8 cellular contexts compared by ENCODE assay signal in genomic region chr19:12064266-12065099, GRCh38. TPM values are rescaled to one million over a fixed set of nuclear protein-coding genes. Genes with fewer than 3 reads are reported as not detected.
DNase-seq lines count a peak whose midpoint lies in the region; ATAC-seq and TF ChIP-seq lines count a peak whose summit lies in the region.

TSS of gene ZNF844 (plus strand) at chr19:12064731. CDS start at chr19:12064874, 143 bp downstream.

- intact Hi-C loops in left cardiac atrium (cut with DNase I) = loop anchor here in 1 of 2 donors (5.0 kb wide), 1 partner anchor 78 kb away; the partner anchor contains the start of gene ZNF20

- H2AFZ ChIP-seq in parathyroid adenoma = peak within 1 kb of the TSS; percentile 92

- peak within 1 kb of the TSS; percentile 88 for H3K9ac ChIP-seq in parathyroid adenoma

- peaks cover 25% of the 10 kb centered on the region for H3K79me2 ChIP-seq in parathyroid adenoma

- H3K4me1 ChIP-seq in parathyroid adenoma (no peaks in the 10 kb centered on the region), thymus (ENCODE audit: control insufficient read depth, insufficient read depth, low read length) (peaks cover 4% of the 10 kb centered on the region)

- DNase-seq in 8988T (peak; percentile 73), SW 1271 (lab: John Stamatoyannopoulos, UW) (peak; percentile 83 to 94), amniotic epithelial cell (ENCODE audit: low read depth) (peak; percentile 83), left cardiac atrium (peak; percentile 98)

- no peaks in the 10 kb centered on the region for H3K27me3 ChIP-seq in parathyroid adenoma (ENCODE audit: control insufficient read depth, insufficient read depth, low read length)
- no peaks in the 10 kb centered on the region for H3K27me3 ChIP-seq in thymus (ENCODE audit: control insufficient read depth, insufficient read depth)

- peak within 1 kb of the TSS; percentile 83 for H3K4me2 ChIP-seq in parathyroid adenoma (ENCODE audit: low read length)

- no peak for TF ChIP-seq CTCF in parathyroid adenoma (IDR thresholded peaks at IDR 0.05)

- H3K27ac ChIP-seq in parathyroid adenoma (peak within 1 kb of the TSS; percentile 97), thymus (ENCODE audit: low read depth) (peak within 1 kb of the TSS; percentile 90)

- peak; percentile 80 for ATAC-seq in GM18907 (IDR thresholded peaks at IDR 0.05; ENCODE audit: unreplicated experiment)
- ATAC-seq in HG03469 (IDR thresholded peaks at IDR 0.05; ENCODE audit: unreplicated experiment) = peak; percentile 42
- ATAC-seq in left cardiac atrium = peak; percentile 99

- H3K36me3 ChIP-seq in parathyroid adenoma (ENCODE audit: control insufficient read depth, insufficient read depth, low read length) (no peaks in the 10 kb centered on the region), thymus (ENCODE audit: control insufficient read depth, insufficient read depth) (no peaks in the 10 kb centered on the region)

- WGBS in thymus = 8% methylated on average over 50 of the region's 50 CpGs

- H3K4me3 ChIP-seq in parathyroid adenoma (ENCODE audit: low read depth, low read length) (peak within 1 kb of the TSS; percentile 93), thymus (ENCODE audit: low read length) (peak within 1 kb of the TSS; percentile 86)

- H3K9me3 ChIP-seq in parathyroid adenoma (ENCODE audit: control insufficient read depth, low read length) (no peaks in the 10 kb centered on the region), thymus (ENCODE audit: control insufficient read depth) (peaks cover 3% of the 10 kb centered on the region)

RNA-seq across cellular contexts. Expression of gene ZNF844, which starts in this region (rescaled TPM):
- 10 to 100 TPM; 10.5 to 11.6 TPM for total RNA-seq in left cardiac atrium
- 7.0 TPM for polyA plus RNA-seq in thymus

Comparison
In these comparisons a context has a peak if more than half of its experiments do, and no peak if none do; other contexts are left out.
1. Peak in every context shown above with its lines: DNase-seq, ATAC-seq, H3K4me3 ChIP-seq and H3K27ac ChIP-seq.
2. ATAC-seq: peak in every context shown above with its lines; median percentile 99 in left cardiac atrium; 80 in GM18907; 42 in HG03469.